Comparison of ENCODE assay signal across 1 cellular context in genomic region chr3:169501080-169501479, GRCh38.
TF ChIP-seq lines count a peak whose summit lies in the region.

No MANE protein-coding gene starts in this region.

TF ChIP-seq in SK-N-SH treated with all-trans-retinoic acid at 6 μM for 48 hours, 23 proteins besides CTCF, POLR2A, EP300 and RAD21 (continued from another document):
- TF ChIP-seq, protein P1, sequence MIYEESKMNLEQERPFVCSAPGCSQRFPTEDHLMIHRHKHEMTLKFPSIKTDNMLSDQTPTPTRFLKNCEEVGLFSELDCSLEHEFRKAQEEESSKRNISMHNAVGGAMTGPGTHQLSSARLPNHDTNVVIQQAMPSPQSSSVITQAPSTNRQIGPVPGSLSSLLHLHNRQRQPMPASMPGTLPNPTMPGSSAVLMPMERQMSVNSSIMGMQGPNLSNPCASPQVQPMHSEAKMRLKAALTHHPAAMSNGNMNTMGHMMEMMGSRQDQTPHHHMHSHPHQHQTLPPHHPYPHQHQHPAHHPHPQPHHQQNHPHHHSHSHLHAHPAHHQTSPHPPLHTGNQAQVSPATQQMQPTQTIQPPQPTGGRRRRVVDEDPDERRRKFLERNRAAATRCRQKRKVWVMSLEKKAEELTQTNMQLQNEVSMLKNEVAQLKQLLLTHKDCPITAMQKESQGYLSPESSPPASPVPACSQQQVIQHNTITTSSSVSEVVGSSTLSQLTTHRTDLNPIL (CRISPR knock-in tag; IDR thresholded peaks at IDR 0.05; ENCODE audit: low read depth), result no peak
- TF ChIP-seq ZNF8 (CRISPR knock-in tag; IDR thresholded peaks at IDR 0.05) (no peak), ESRRG (CRISPR knock-in tag; IDR thresholded peaks at IDR 0.05) (no peak)
